Comparison of ENCODE assay signal across 9 cellular contexts in the genomic region with DNA sequence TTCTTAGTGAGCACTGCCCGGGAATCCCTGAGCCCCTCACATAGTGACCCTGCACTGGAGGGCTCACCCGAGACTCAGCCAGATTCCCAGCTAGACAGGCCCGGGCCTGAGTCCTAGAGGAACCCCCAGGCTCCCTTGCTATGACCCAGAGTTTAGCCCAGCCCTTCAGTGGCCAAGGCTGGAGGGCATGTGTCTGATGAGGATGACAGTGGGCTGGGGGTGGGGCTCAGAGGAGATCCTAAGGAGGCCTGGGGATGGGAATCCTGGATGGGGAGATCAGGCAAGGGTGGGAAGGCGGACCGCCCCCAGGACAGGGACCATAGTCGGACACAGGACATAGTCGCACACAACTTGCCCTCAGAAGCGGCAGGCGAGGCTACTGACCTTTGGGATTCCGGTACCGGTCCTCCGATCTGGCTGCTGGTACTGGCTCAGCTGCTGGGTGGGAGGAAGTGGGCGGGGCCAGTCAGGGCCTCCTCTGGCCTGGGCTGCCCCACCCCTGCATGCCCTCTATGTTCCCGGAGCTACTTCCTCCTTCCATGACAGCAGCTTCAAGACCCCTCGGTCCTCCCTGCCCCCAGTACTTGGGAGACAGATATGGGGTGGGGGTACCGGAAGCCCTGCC. TPM values are rescaled to one million over a fixed set of nuclear protein-coding genes. Genes with fewer than 3 reads are reported as not detected.
DNase-seq lines count a peak whose midpoint lies in the region; ATAC-seq, FAIRE-seq and TF ChIP-seq lines count a peak whose summit lies in the region.
"Had no signal": no experiment of that assay in that cellular context is flagged by ENCODE, and none has a peak within 500 bp of the region (broad histone marks: within the 10 kb centered on the region; RNA-seq: fewer than 3 reads in every experiment).

No MANE protein-coding gene starts in this region.

- no peaks in the 10 kb centered on the region for H3K9me3 ChIP-seq in left ventricle myocardium inferior (replicated peaks)

- H3K27me3 ChIP-seq in left ventricle myocardium inferior (ENCODE audit: low read depth), result peaks cover 4% of the 10 kb centered on the region

- no peak for ATAC-seq in HG03025 (IDR thresholded peaks at IDR 0.05; ENCODE audit: low FRiP score, unreplicated experiment)

- intact Hi-C loops in left ventricle myocardium inferior (cut with micrococcal nuclease), result no loop called here

- no peaks in the 10 kb centered on the region for H3K36me3 ChIP-seq in left ventricle myocardium inferior

- TF ChIP-seq CTCF in left ventricle myocardium inferior (IDR thresholded peaks at IDR 0.05; ENCODE audit: borderline replicate concordance), result no peak

- peak overlapping the region; percentile 82 for H3K27ac ChIP-seq in left ventricle myocardium inferior (replicated peaks)

- peaks cover 28% of the 10 kb centered on the region for H3K4me1 ChIP-seq in left ventricle myocardium inferior

- FAIRE-seq in GM12892 (lab: Jason Lieb, UNC), result peak; percentile 90

- TF ChIP-seq POLR2A in GM12892 (IDR thresholded peaks at IDR 0.05; ENCODE audit: low read depth, low read length), result no peak; the same call in 1 of the 2 replicates

- DNase-seq in GM12892 (ENCODE audit: insufficient read length), result peak; percentile 86
- DNase-seq in HuH-7.5 (ENCODE audit: low spot score), result peak; percentile 3
- peak; percentile 77 for DNase-seq in activated CD8-positive, alpha-beta memory T cell treated with anti-CD3 and anti-CD28 coated beads, Interleukin-2, amount 50 U/mL, for 48 hours
- peak; percentile 77 for DNase-seq in left ventricle myocardium inferior
- DNase-seq in stimulated activated CD4-positive, alpha-beta T cell treated with anti-CD3 and anti-CD28 coated beads, TNF-alpha, amount 100 ng/mL, for 1 hour (ENCODE audit: low read depth in 3 of 3, low spot score in 1 of 3), result peak; percentile 28 to 35 (median 29)
- no peak for DNase-seq in SHP77 treated with DMSO at 0.1 percent for 48 hours (lab: John Stamatoyannopoulos, UW)
- DNase-seq in HCEC 1CT, result no peak

- peak overlapping the region; percentile 55 for H3K4me3 ChIP-seq in left ventricle myocardium inferior

RNA-seq across cellular contexts. Expression of gene CD79B, which starts 1.1 kb away (rescaled TPM):
- 60.2 TPM for polyA plus RNA-seq in GM12892 (2012; ENCODE audit: missing spikeins)
- 4.6 TPM for total RNA-seq in left ventricle myocardium inferior

RNA-seq across cellular contexts. Expression of gene GH1, which starts 12.4 kb away (rescaled TPM):
- not detected for polyA plus RNA-seq in GM12892 (2012; ENCODE audit: missing spikeins)
- not detected for total RNA-seq in left ventricle myocardium inferior
- total RNA-seq: subcutaneous adipose tissue had no signal

RNA-seq across cellular contexts. Expression of gene CSHL1, which starts 20.0 kb away (rescaled TPM):
- not detected for polyA plus RNA-seq in GM12892 (2012; ENCODE audit: missing spikeins)
- total RNA-seq in left ventricle myocardium inferior, result not detected
- total RNA-seq: subcutaneous adipose tissue had no signal

RNA-seq across cellular contexts. Expression of gene CSH1, which starts 34.7 kb away (rescaled TPM):
- not detected for polyA plus RNA-seq in GM12892 (2012; ENCODE audit: missing spikeins)
- total RNA-seq in left ventricle myocardium inferior, result not detected
- total RNA-seq: subcutaneous adipose tissue had no signal

RNA-seq across cellular contexts. Expression of gene SCN4A, which starts 41.7 kb away (rescaled TPM):
- 0.64 TPM for polyA plus RNA-seq in GM12892 (2012; ENCODE audit: missing spikeins)
- total RNA-seq in left ventricle myocardium inferior, result 1.2 TPM

Comparison
In these comparisons a context has a peak if more than half of its experiments do, and no peak if none do; other contexts are left out.
1. DNase-seq: peak in GM12892 (single experiment), HuH-7.5 (single experiment), activated CD8-positive, alpha-beta memory T cell treated with anti-CD3 and anti-CD28 coated beads, Interleukin-2, amount 50 U/mL, for 48 hours (single experiment), left ventricle myocardium inferior (single experiment) and stimulated activated CD4-positive, alpha-beta T cell treated with anti-CD3 and anti-CD28 coated beads, TNF-alpha, amount 100 ng/mL, for 1 hour (3 of 3); none in SHP77 treated with DMSO at 0.1 percent for 48 hours (single experiment) and HCEC 1CT (single experiment).